Comparison of ENCODE assay signal across 1 cellular context in genomic region chr2:151809073-151809383, GRCh38.
TF ChIP-seq lines count a peak whose summit lies in the region.

No MANE protein-coding gene starts in this region.

TF ChIP-seq in HepG2, 621 proteins besides CTCF, POLR2A, EP300 and RAD21 (continued from another document):
- no peak for TF ChIP-seq ZNF512B (CRISPR knock-in tag; IDR thresholded peaks at IDR 0.05; ENCODE audit: borderline replicate concordance)
